Comparison of ENCODE assay signal across 10 cellular contexts in genomic region chr3:149489060-149489690, GRCh38. TPM values are rescaled to one million over a fixed set of nuclear protein-coding genes. Genes with fewer than 3 reads are reported as not detected.
DNase-seq lines count a peak whose midpoint lies in the region; ATAC-seq and TF ChIP-seq lines count a peak whose summit lies in the region.
"Had no signal": no experiment of that assay in that cellular context is flagged by ENCODE, and none has a peak within 500 bp of the region (broad histone marks: within the 10 kb centered on the region; RNA-seq: fewer than 3 reads in every experiment).

No MANE protein-coding gene starts in this region.

- H3K4me3 ChIP-seq in DND-41 (ENCODE audit: low read depth in 1 of 2, low read length in 2 of 2) (no peak overlapping the region), HAP-1 (no peak overlapping the region), WERI-Rb-1 (ENCODE audit: low read depth, low read length) (no peak overlapping the region), liver (ENCODE audit: low read depth in 1 of 3, low read length in 3 of 3) (no peak overlapping the region)

- 0 out of 3 replicates have a peak, but pooled peaks have one; percentile 40 for ATAC-seq in DND-41 (ENCODE audit: insufficient read depth, low read depth)

- H3K36me3 ChIP-seq in DND-41 (ENCODE audit: insufficient read depth, low read length) (no peaks in the 10 kb centered on the region), HAP-1 (replicated peaks) (no peaks in the 10 kb centered on the region), WERI-Rb-1 (no peaks in the 10 kb centered on the region), liver (ENCODE audit: control insufficient read depth in 4 of 4, insufficient read depth in 3 of 4, low read depth in 1 of 4, low read length in 3 of 4) (peaks cover 0 to 70% (median 52%) of the 10 kb centered on the region in 4 donors)

- no peak overlapping the region for H3K27ac ChIP-seq in DND-41 (ENCODE audit: low read length)
- H3K27ac ChIP-seq in WERI-Rb-1: no peak overlapping the region
- H3K27ac ChIP-seq in liver (ENCODE audit: low read depth in 1 of 2, low read length in 2 of 2): no peak overlapping the region

- peak; percentile 55 to 71 for TF ChIP-seq RAD21 in liver (IDR thresholded peaks at IDR 0.05)

- H4K20me1 ChIP-seq in DND-41 (ENCODE audit: insufficient read depth, low read length): no peaks in the 10 kb centered on the region

- H3K4me1 ChIP-seq in DND-41 (ENCODE audit: insufficient read depth, low read length) (no peaks in the 10 kb centered on the region), HAP-1 (no peaks in the 10 kb centered on the region), liver (ENCODE audit: control insufficient read depth in 4 of 4, insufficient read depth in 4 of 4, low read length in 3 of 4) (peaks cover 0 to 3% (median 1%) of the 10 kb centered on the region in 4 donors)

- in situ Hi-C loops in HAP-1 (cut with MboI; ENCODE audit: low sequenced_read_pairs): loop anchor here (10.0 to 25.0 kb wide), 4 partner anchors 94 to 723 kb away; no protein-coding TSS in a partner anchor

- TF ChIP-seq CTCF in DND-41 (IDR thresholded peaks at IDR 0.05; ENCODE audit: borderline replicate concordance, extremely low read depth, low read length, poor library complexity, severe bottlenecking) (peak; percentile 47), WERI-Rb-1 (IDR thresholded peaks at IDR 0.05; ENCODE audit: low read depth, low read length) (peak; percentile 64), liver (IDR thresholded peaks at IDR 0.05; ENCODE audit: low read depth, low read length, missing input control) (peak; percentile 39)

- no peak overlapping the region for H3K4me2 ChIP-seq in DND-41 (ENCODE audit: insufficient read depth, low read length)

- DNase-seq in DND-41 (no peak), HAP-1 (ENCODE audit: low spot score in 2 of 2) (peak; percentile 14 to 61), WERI-Rb-1 (peak; percentile 35), T-helper 2 cell (no peak), NCI-H2107 treated with DMSO at 0.1 percent for 48 hours (lab: John Stamatoyannopoulos, UW; ENCODE audit: unreplicated experiment) (no peak)
- DNase-seq in activated CD4-positive, CD25-positive, alpha-beta regulatory T cell (lab: John Stamatoyannopoulos, UW): no peak
- DNase-seq in effector CD8-positive, alpha-beta T cell (lab: John Stamatoyannopoulos, UW): no peak
- DNase-seq: NK-92 treated with Interleukin-12 subunit alpha and Interleukin-12 subunit beta, amount 100 ng/mL, for 24 hours; stimulated activated naive CD4-positive, alpha-beta T cell treated with Interleukin-2 at 50 U/mL for 16 hours had no signal

- H2AFZ ChIP-seq in DND-41 (ENCODE audit: low read depth, low read length): no peak overlapping the region

- H3K9ac ChIP-seq in DND-41 (ENCODE audit: low read depth, low read length) (no peak overlapping the region), liver (ENCODE audit: low read depth in 1 of 2, low read length in 2 of 2) (no peak overlapping the region)

- H3K9me3 ChIP-seq in DND-41 (ENCODE audit: insufficient read depth, low read length, severe bottlenecking) (no peaks in the 10 kb centered on the region), HAP-1 (no peaks in the 10 kb centered on the region), WERI-Rb-1 (ENCODE audit: severe bottlenecking) (no peaks in the 10 kb centered on the region), liver (ENCODE audit: control insufficient read depth in 4 of 4, low read length in 3 of 4) (no peaks in the 10 kb centered on the region)

- H3K79me2 ChIP-seq in DND-41 (ENCODE audit: insufficient read depth, low read length): no peaks in the 10 kb centered on the region

- H3K27me3 ChIP-seq in DND-41 (ENCODE audit: insufficient read depth, low read length, poor library complexity): no peaks in the 10 kb centered on the region
- no peaks in the 10 kb centered on the region for H3K27me3 ChIP-seq in HAP-1 (ENCODE audit: low read depth)
- no peaks in the 10 kb centered on the region for H3K27me3 ChIP-seq in WERI-Rb-1 (ENCODE audit: insufficient read depth, low read depth, severe bottlenecking)
- H3K27me3 ChIP-seq in liver (ENCODE audit: control insufficient read depth in 4 of 4, insufficient read depth in 4 of 4, low read length in 3 of 4): no peaks in the 10 kb centered on the region

- WGBS in liver: 74% methylated on average over 6 of the region's 6 CpGs

TF ChIP-seq in liver, 16 proteins besides CTCF, POLR2A, EP300 and RAD21:
- no peak for TF ChIP-seq MAX (IDR thresholded peaks at IDR 0.05)
- no peak for TF ChIP-seq REST (IDR thresholded peaks at IDR 0.05)
- TF ChIP-seq NR2F2 (IDR thresholded peaks at IDR 0.05): no peak
- no peak for TF ChIP-seq ATF3 (IDR thresholded peaks at IDR 0.05)
- TF ChIP-seq EGR1 (IDR thresholded peaks at IDR 0.05; ENCODE audit: low read depth in 2 of 2): no peak
- TF ChIP-seq JUND (IDR thresholded peaks at IDR 0.05): no peak
- no peak for TF ChIP-seq RXRA (IDR thresholded peaks at IDR 0.05)
- no peak for TF ChIP-seq FOXA2 (IDR thresholded peaks at IDR 0.05)
- no peak for TF ChIP-seq ZBTB33 (IDR thresholded peaks at IDR 0.05)
- TF ChIP-seq TAF1 (conservative IDR thresholded peaks at IDR 0.05): no peak
- no peak for TF ChIP-seq SP1 (IDR thresholded peaks at IDR 0.05)
- TF ChIP-seq FOXA1 (IDR thresholded peaks at IDR 0.05): no peak

RNA-seq across cellular contexts. Expression of gene TM4SF4, which starts 14.7 kb away (rescaled TPM):
- total RNA-seq in liver: 100 to 1,000 TPM; 184 to 230 TPM
- 100 to 1,000 TPM; 201 to 215 TPM for polyA plus RNA-seq in liver

Comparison
In these comparisons a context has a peak if more than half of its experiments do, and no peak if none do; other contexts are left out.
1. DNase-seq: peak in HAP-1 (2 of 2) and WERI-Rb-1 (single experiment); none in DND-41 (single experiment), activated CD4-positive, CD25-positive, alpha-beta regulatory T cell (0 of 4), T-helper 2 cell (0 of 5), effector CD8-positive, alpha-beta T cell (single experiment) and NCI-H2107 treated with DMSO at 0.1 percent for 48 hours (single experiment).
2. Peak in every context shown above with its lines, with median percentiles within 50 percentile points of each other: CTCF ChIP-seq.